1 cellular context compared by ENCODE assay signal in genomic region chrX:123859828-123860505, GRCh38.
TF ChIP-seq lines count a peak whose summit lies in the region.

Gene XIAP, plus strand, starts transcription at chrX:123860053. Its CDS starts 25,610 bp downstream, at chrX:123885663.

TF ChIP-seq in K562, 482 proteins besides CTCF, POLR2A, EP300 and RAD21 (continued from another document and continues in another):
- TF ChIP-seq NR0B1 (IDR thresholded peaks at IDR 0.05; ENCODE audit: partially characterized antibody) (no peak), FOXJ2 (tag; IDR thresholded peaks at IDR 0.05) (no peak), NFIC (IDR thresholded peaks at IDR 0.05) (peak; percentile 22; the same call in 1 of the 2 replicates), ZNF696 (CRISPR knock-in tag; conservative IDR thresholded peaks at IDR 0.05) (no peak), FOXP1 (CRISPR knock-in tag; IDR thresholded peaks at IDR 0.05) (no peak), COPS2 (conservative IDR thresholded peaks at IDR 0.05) (no peak), BCOR (IDR thresholded peaks at IDR 0.05) (no peak), PHB2 (IDR thresholded peaks at IDR 0.05; ENCODE audit: low read depth) (no peak), ZKSCAN1 (IDR thresholded peaks at IDR 0.05; ENCODE audit: low read depth, low read length) (no peak), SPI1 (IDR thresholded peaks at IDR 0.05; ENCODE audit: borderline replicate concordance, low read depth, low read length) (0 out of 2 replicates have a peak, but pooled peaks have one; percentile 9), ZNF121 (CRISPR knock-in tag; conservative IDR thresholded peaks at IDR 0.05) (no peak), TEAD4 (IDR thresholded peaks at IDR 0.05; ENCODE audit: low read length) (peak; percentile 5; the same call in 1 of the 2 replicates), TEAD4 (CRISPR knock-in tag; IDR thresholded peaks at IDR 0.05; ENCODE audit: borderline replicate concordance) (no peak), PTRF (tag; IDR thresholded peaks at IDR 0.05) (no peak), MECOM (CRISPR knock-in tag; IDR thresholded peaks at IDR 0.05) (no peak), SRSF9 (IDR thresholded peaks at IDR 0.05; ENCODE audit: borderline replicate concordance, low read depth, low read length) (no peak), SAFB (IDR thresholded peaks at IDR 0.05; ENCODE audit: borderline replicate concordance, low read depth, low read length) (no peak), GATA2 (CRISPR knock-in tag; IDR thresholded peaks at IDR 0.05) (no peak), MXI1 (IDR thresholded peaks at IDR 0.05; ENCODE audit: low read depth, low read length) (no peak), ETS2 (tag; IDR thresholded peaks at IDR 0.05; ENCODE audit: borderline replicate concordance, poor library complexity, severe bottlenecking) (no peak), TAF1 (IDR thresholded peaks at IDR 0.05; ENCODE audit: control insufficient read depth, extremely low read depth, insufficient read depth, low read length, severe bottlenecking) (peak; percentile 69), IRF1 (CRISPR knock-in tag; IDR thresholded peaks at IDR 0.05; ENCODE audit: borderline replicate concordance) (no peak), ZC3H11A (IDR thresholded peaks at IDR 0.05; ENCODE audit: low read depth, low read length) (no peak), TCF3 (CRISPR knock-in tag; IDR thresholded peaks at IDR 0.05) (no peak), ZNF778 (CRISPR knock-in tag; IDR thresholded peaks at IDR 0.05) (no peak), ETV5 (CRISPR knock-in tag; IDR thresholded peaks at IDR 0.05; ENCODE audit: low read depth) (no peak), ZNF384 (IDR thresholded peaks at IDR 0.05; ENCODE audit: low read depth, low read length) (no peak), ZNF133 (CRISPR knock-in tag; IDR thresholded peaks at IDR 0.05) (no peak), EP400 (IDR thresholded peaks at IDR 0.05) (peak; percentile 90), KLF16 (IDR thresholded peaks at IDR 0.05) (no peak), ARNT (IDR thresholded peaks at IDR 0.05) (no peak), SRF (CRISPR knock-in tag; IDR thresholded peaks at IDR 0.05) (no peak), EZH2 (IDR thresholded peaks at IDR 0.05; ENCODE audit: borderline replicate concordance, low read depth, low read length) (no peak), PHF20 (IDR thresholded peaks at IDR 0.05; ENCODE audit: partially characterized antibody) (no peak), HOXB6 (CRISPR knock-in tag; IDR thresholded peaks at IDR 0.05; ENCODE audit: borderline replicate concordance) (no peak), FOXJ3 (CRISPR knock-in tag; IDR thresholded peaks at IDR 0.05) (no peak), ZNF445 (CRISPR knock-in tag; IDR thresholded peaks at IDR 0.05; ENCODE audit: low read depth) (no peak), HDAC2 (IDR thresholded peaks at IDR 0.05) (no peak), DPF2 (IDR thresholded peaks at IDR 0.05) (no peak; the same call in 1 of the 2 replicates), TARDBP (IDR thresholded peaks at IDR 0.05) (no peak), ZNF764 (CRISPR knock-in tag; IDR thresholded peaks at IDR 0.05; ENCODE audit: low read depth) (no peak), TCF7L2 (IDR thresholded peaks at IDR 0.05; ENCODE audit: low read depth, low read length) (no peak), THRA (IDR thresholded peaks at IDR 0.05) (no peak), SMAD3 (CRISPR knock-in tag; conservative IDR thresholded peaks at IDR 0.05) (no peak), TEAD1 (CRISPR knock-in tag; IDR thresholded peaks at IDR 0.05) (no peak; a peak in 1 of 4 replicates), SMAD4 (CRISPR knock-in tag; conservative IDR thresholded peaks at IDR 0.05) (peak; percentile 51), HDAC3 (IDR thresholded peaks at IDR 0.05; ENCODE audit: borderline replicate concordance, partially characterized antibody) (no peak), NR2C2 (CRISPR knock-in tag; IDR thresholded peaks at IDR 0.05) (no peak), NR2C2 (tag; IDR thresholded peaks at IDR 0.05) (peak; percentile 81), ESRRB (CRISPR knock-in tag; IDR thresholded peaks at IDR 0.05; ENCODE audit: borderline replicate concordance) (no peak), ZNF398 (CRISPR knock-in tag; IDR thresholded peaks at IDR 0.05) (no peak), NFATC3 (IDR thresholded peaks at IDR 0.05) (no peak), ZNF217 (CRISPR knock-in tag; IDR thresholded peaks at IDR 0.05) (no peak), SIN3A (IDR thresholded peaks at IDR 0.05; ENCODE audit: borderline replicate concordance in 2 of 2, control insufficient read depth in 1 of 2, low read depth in 2 of 2, low read length in 2 of 2) (0 out of 4 replicates have a peak, but pooled peaks have one; percentile 17 to 18), BCL6 (CRISPR knock-in tag; IDR thresholded peaks at IDR 0.05) (no peak), ZNF143 (CRISPR knock-in tag; IDR thresholded peaks at IDR 0.05) (no peak), SRSF3 (IDR thresholded peaks at IDR 0.05; ENCODE audit: insufficient read depth, low read length) (no peak), HOMEZ (CRISPR knock-in tag; IDR thresholded peaks at IDR 0.05) (no peak)
- TF ChIP-seq, protein P1, sequence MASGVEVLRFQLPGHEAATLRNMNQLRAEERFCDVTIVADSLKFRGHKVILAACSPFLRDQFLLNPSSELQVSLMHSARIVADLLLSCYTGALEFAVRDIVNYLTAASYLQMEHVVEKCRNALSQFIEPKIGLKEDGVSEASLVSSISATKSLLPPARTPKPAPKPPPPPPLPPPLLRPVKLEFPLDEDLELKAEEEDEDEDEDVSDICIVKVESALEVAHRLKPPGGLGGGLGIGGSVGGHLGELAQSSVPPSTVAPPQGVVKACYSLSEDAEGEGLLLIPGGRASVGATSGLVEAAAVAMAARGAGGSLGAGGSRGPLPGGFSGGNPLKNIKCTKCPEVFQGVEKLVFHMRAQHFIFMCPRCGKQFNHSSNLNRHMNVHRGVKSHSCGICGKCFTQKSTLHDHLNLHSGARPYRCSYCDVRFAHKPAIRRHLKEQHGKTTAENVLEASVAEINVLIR (CRISPR knock-in tag; IDR thresholded peaks at IDR 0.05) = no peak
- TF ChIP-seq, protein P2, sequence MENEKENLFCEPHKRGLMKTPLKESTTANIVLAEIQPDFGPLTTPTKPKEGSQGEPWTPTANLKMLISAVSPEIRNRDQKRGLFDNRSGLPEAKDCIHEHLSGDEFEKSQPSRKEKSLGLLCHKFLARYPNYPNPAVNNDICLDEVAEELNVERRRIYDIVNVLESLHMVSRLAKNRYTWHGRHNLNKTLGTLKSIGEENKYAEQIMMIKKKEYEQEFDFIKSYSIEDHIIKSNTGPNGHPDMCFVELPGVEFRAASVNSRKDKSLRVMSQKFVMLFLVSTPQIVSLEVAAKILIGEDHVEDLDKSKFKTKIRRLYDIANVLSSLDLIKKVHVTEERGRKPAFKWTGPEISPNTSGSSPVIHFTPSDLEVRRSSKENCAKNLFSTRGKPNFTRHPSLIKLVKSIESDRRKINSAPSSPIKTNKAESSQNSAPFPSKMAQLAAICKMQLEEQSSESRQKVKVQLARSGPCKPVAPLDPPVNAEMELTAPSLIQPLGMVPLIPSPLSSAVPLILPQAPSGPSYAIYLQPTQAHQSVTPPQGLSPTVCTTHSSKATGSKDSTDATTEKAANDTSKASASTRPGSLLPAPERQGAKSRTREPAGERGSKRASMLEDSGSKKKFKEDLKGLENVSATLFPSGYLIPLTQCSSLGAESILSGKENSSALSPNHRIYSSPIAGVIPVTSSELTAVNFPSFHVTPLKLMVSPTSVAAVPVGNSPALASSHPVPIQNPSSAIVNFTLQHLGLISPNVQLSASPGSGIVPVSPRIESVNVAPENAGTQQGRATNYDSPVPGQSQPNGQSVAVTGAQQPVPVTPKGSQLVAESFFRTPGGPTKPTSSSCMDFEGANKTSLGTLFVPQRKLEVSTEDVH (IDR thresholded peaks at IDR 0.05; ENCODE audit: low read depth, partially characterized antibody) = no peak
- TF ChIP-seq, protein P3, sequence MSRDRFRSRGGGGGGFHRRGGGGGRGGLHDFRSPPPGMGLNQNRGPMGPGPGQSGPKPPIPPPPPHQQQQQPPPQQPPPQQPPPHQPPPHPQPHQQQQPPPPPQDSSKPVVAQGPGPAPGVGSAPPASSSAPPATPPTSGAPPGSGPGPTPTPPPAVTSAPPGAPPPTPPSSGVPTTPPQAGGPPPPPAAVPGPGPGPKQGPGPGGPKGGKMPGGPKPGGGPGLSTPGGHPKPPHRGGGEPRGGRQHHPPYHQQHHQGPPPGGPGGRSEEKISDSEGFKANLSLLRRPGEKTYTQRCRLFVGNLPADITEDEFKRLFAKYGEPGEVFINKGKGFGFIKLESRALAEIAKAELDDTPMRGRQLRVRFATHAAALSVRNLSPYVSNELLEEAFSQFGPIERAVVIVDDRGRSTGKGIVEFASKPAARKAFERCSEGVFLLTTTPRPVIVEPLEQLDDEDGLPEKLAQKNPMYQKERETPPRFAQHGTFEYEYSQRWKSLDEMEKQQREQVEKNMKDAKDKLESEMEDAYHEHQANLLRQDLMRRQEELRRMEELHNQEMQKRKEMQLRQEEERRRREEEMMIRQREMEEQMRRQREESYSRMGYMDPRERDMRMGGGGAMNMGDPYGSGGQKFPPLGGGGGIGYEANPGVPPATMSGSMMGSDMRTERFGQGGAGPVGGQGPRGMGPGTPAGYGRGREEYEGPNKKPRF (IDR thresholded peaks at IDR 0.05; ENCODE audit: low read depth, low read length) = no peak
- TF ChIP-seq, protein P4, sequence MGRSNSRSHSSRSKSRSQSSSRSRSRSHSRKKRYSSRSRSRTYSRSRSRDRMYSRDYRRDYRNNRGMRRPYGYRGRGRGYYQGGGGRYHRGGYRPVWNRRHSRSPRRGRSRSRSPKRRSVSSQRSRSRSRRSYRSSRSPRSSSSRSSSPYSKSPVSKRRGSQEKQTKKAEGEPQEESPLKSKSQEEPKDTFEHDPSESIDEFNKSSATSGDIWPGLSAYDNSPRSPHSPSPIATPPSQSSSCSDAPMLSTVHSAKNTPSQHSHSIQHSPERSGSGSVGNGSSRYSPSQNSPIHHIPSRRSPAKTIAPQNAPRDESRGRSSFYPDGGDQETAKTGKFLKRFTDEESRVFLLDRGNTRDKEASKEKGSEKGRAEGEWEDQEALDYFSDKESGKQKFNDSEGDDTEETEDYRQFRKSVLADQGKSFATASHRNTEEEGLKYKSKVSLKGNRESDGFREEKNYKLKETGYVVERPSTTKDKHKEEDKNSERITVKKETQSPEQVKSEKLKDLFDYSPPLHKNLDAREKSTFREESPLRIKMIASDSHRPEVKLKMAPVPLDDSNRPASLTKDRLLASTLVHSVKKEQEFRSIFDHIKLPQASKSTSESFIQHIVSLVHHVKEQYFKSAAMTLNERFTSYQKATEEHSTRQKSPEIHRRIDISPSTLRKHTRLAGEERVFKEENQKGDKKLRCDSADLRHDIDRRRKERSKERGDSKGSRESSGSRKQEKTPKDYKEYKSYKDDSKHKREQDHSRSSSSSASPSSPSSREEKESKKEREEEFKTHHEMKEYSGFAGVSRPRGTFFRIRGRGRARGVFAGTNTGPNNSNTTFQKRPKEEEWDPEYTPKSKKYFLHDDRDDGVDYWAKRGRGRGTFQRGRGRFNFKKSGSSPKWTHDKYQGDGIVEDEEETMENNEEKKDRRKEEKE (IDR thresholded peaks at IDR 0.05; ENCODE audit: borderline replicate concordance in 1 of 2, control insufficient read depth in 1 of 2, low read depth in 2 of 2, low read length in 1 of 2) = 0 out of 4 replicates have a peak, but pooled peaks of 1 of the 2 experiments have one; percentile 10
